14 cellular contexts compared by ENCODE assay signal in genomic region chr14:77142289-77142814, GRCh38. TPM values are rescaled to one million over a fixed set of nuclear protein-coding genes. Genes with fewer than 3 reads are reported as not detected.
A peak's percentile ranks its signal among the peaks of the same experiment; 100 is the strongest.
DNase-seq lines count a peak whose midpoint lies in the region; ATAC-seq, FAIRE-seq and TF ChIP-seq lines count a peak whose summit lies in the region.
"Had no signal": no experiment of that assay in that cellular context is flagged by ENCODE, and none has a peak within 500 bp of the region (broad histone marks: within the 10 kb centered on the region; RNA-seq: fewer than 3 reads in every experiment).

No MANE protein-coding gene starts in this region.

- TF ChIP-seq POLR2A in A549 (IDR thresholded peaks at IDR 0.05; ENCODE audit: low read length): no peak

- H4K8ac ChIP-seq in H9 (replicated peaks; ENCODE audit: insufficient read length, low read depth, low read length): no peak overlapping the region

- H2AK5ac ChIP-seq in H9 (ENCODE audit: insufficient read length, low read length): no peak overlapping the region

- no peak overlapping the region for H4K91ac ChIP-seq in H9 (ENCODE audit: insufficient read length, low read depth, low read length)

- H2AFZ ChIP-seq in H9 (ENCODE audit: low read length): no peak overlapping the region

- no peak overlapping the region for H3K4ac ChIP-seq in H9 (ENCODE audit: low read depth, low read length)

- no peaks in the 10 kb centered on the region for H3K36me3 ChIP-seq in naive thymus-derived CD4-positive, alpha-beta T cell (ENCODE audit: control insufficient read depth in 2 of 3, insufficient read depth in 3 of 3, low read length in 3 of 3)
- H3K36me3 ChIP-seq: prostate gland, suprapubic skin had no signal

- ATAC-seq in A549: no peak
- ATAC-seq in naive thymus-derived CD4-positive, alpha-beta T cell: no peak

- TF ChIP-seq EP300 in A549 (IDR thresholded peaks at IDR 0.05): no peak

- H3K4me1 ChIP-seq in A549 (peaks cover 9% of the 10 kb centered on the region), H9 (ENCODE audit: insufficient read depth, low read length) (peaks cover 30% of the 10 kb centered on the region; the same call in 1 of the 2 replicates)
- peaks cover 0 to 4% of the 10 kb centered on the region in 2 donors for H3K4me1 ChIP-seq in naive thymus-derived CD4-positive, alpha-beta T cell (ENCODE audit: control insufficient read depth in 2 of 2, insufficient read depth in 2 of 2, low read length in 2 of 2)

- H3K14ac ChIP-seq in H9 (ENCODE audit: insufficient read depth, low read length): no peak overlapping the region

- TF ChIP-seq RAD21 in A549 (conservative IDR thresholded peaks at IDR 0.05 in 1 of 2, IDR thresholded peaks at IDR 0.05 in 1 of 2): no peak

- H3K27ac ChIP-seq in A549: no peak overlapping the region
- no peak overlapping the region for H3K27ac ChIP-seq in H9 (ENCODE audit: insufficient read length, low read depth, low read length)
- no peak overlapping the region for H3K27ac ChIP-seq in naive thymus-derived CD4-positive, alpha-beta T cell (ENCODE audit: low read depth, low read length)
- H3K27ac ChIP-seq: prostate gland, suprapubic skin had no signal

- H2BK20ac ChIP-seq in H9 (ENCODE audit: low read depth, low read length, poor library complexity, severe bottlenecking): no peak overlapping the region

- no peak overlapping the region for H3K18ac ChIP-seq in H9 (ENCODE audit: insufficient read length, low read depth, low read length)

- 72% methylated on average over 4 of the region's 4 CpGs for WGBS in A549 (ENCODE audit: missing lambda C conversion rate)
- no CpG with 5 or more reads among the region's 4 CpGs for WGBS in H9 (ENCODE audit: extremely low coverage, insufficient read length, low lambda C conversion rate)

- H4K20me1 ChIP-seq in H9 (ENCODE audit: control insufficient read depth, insufficient read depth, insufficient read length): no peaks in the 10 kb centered on the region

- no peak overlapping the region for H3K23ac ChIP-seq in H9 (ENCODE audit: insufficient read length, low read depth, low read length)

- H2BK15ac ChIP-seq in H9 (ENCODE audit: low read depth, low read length): no peak overlapping the region

- peaks cover 2% of the 10 kb centered on the region; the same call in 1 of the 2 replicates for H3K79me2 ChIP-seq in H9 (ENCODE audit: insufficient read depth, low read length)

- H3K4me2 ChIP-seq in A549 (peak overlapping the region; percentile 100; the same call in 1 of the 3 replicates), H9 (ENCODE audit: insufficient read depth, insufficient read length, low read length) (peak overlapping the region; percentile 89)

- no peak overlapping the region for H2BK120ac ChIP-seq in H9 (ENCODE audit: low read depth, low read length, poor library complexity, severe bottlenecking)

- CTCF ChIA-PET in A549 (lab: Yijun Ruan, JAX): interaction anchor here (1.0 to 7.3 kb wide), 18 partner anchors 9 to 410 kb away, joined by 3 to 78 read pairs (median 4); partner anchors contain the start of genes GSTZ1 and POMT2
- CTCF ChIA-PET in naive thymus-derived CD4-positive, alpha-beta T cell (lab: Charles Lee): no interaction called here

- H3K36me3 Mint-ChIP-seq in H9 (ENCODE audit: insufficient read depth in 1 of 3, low read depth in 3 of 3): peaks cover 4 to 17% (median 16%) of the 10 kb centered on the region in 3 experiments
- H3K36me3 Mint-ChIP-seq in naive thymus-derived CD4-positive, alpha-beta T cell: no peaks in the 10 kb centered on the region

- intact Hi-C loops in naive thymus-derived CD4-positive, alpha-beta T cell (cut with micrococcal nuclease): no loop called here
- intact Hi-C loops in head of caudate nucleus (cut with DNase I): no loop called here

- H3K9me3 ChIP-seq in A549 (no peaks in the 10 kb centered on the region), H9 (ENCODE audit: control insufficient read depth, low read depth, low read length) (no peaks in the 10 kb centered on the region)
- H3K9me3 ChIP-seq in naive thymus-derived CD4-positive, alpha-beta T cell (ENCODE audit: control insufficient read depth in 2 of 3, low read length in 3 of 3): no peaks in the 10 kb centered on the region
- H3K9me3 ChIP-seq: prostate gland, suprapubic skin had no signal

- POLR2A ChIA-PET in A549 (lab: Yijun Ruan, JAX): no interaction called here
- POLR2A ChIA-PET in naive thymus-derived CD4-positive, alpha-beta T cell (lab: Charles Lee): no interaction called here

- H3K27me3 Mint-ChIP-seq in H9 (ENCODE audit: low read depth): peaks cover 25% of the 10 kb centered on the region
- H3K27me3 Mint-ChIP-seq in naive thymus-derived CD4-positive, alpha-beta T cell: peaks cover 77 to 84% (median 79%) of the 10 kb centered on the region in 5 donors

- no peak for FAIRE-seq in A549 (lab: Jason Lieb, UNC)

- no peaks in the 10 kb centered on the region for H3K27me3 ChIP-seq in H9 (ENCODE audit: insufficient read depth, low read length)
- peaks cover 0 to 4% of the 10 kb centered on the region in 2 donors for H3K27me3 ChIP-seq in naive thymus-derived CD4-positive, alpha-beta T cell (ENCODE audit: control insufficient read depth in 2 of 2, insufficient read depth in 2 of 2, low read length in 2 of 2)

- no peak for TF ChIP-seq CTCF in A549 (IDR thresholded peaks at IDR 0.05)
- no peak for TF ChIP-seq CTCF in H9 (conservative IDR thresholded peaks at IDR 0.05)

- H3K27ac Mint-ChIP-seq in H9: no peak overlapping the region; a peak in 1 of 7 replicates
- no peak overlapping the region for H3K27ac Mint-ChIP-seq in naive thymus-derived CD4-positive, alpha-beta T cell

- peaks cover 60 to 63% of the 10 kb centered on the region in 2 experiments for H3K4me1 Mint-ChIP-seq in H9
- peaks cover 12 to 26% (median 22%) of the 10 kb centered on the region in 7 donors for H3K4me1 Mint-ChIP-seq in naive thymus-derived CD4-positive, alpha-beta T cell

- H3K4me3 Mint-ChIP-seq in H9: peak overlapping the region; percentile 80 to 98
- peak overlapping the region in 8 of 10 donors; percentile 16 to 81 (median 50) for H3K4me3 Mint-ChIP-seq in naive thymus-derived CD4-positive, alpha-beta T cell

- H3T11ph ChIP-seq in H9 (ENCODE audit: low read length): no peak overlapping the region

- no peak for DNase-seq in A549 (ENCODE audit: low read depth in 1 of 2, low spot score in 1 of 2)
- DNase-seq in H9: no peak
- DNase-seq in cerebellar cortex (ENCODE audit: low spot score): peak; percentile 39
- DNase-seq in naive thymus-derived CD4-positive, alpha-beta T cell: no peak
- no peak for DNase-seq in islet precursor cell
- DNase-seq in epidermal melanocyte (ENCODE audit: insufficient read length, low spot score): no peak
- no peak for DNase-seq in NCI-H187 (lab: John Stamatoyannopoulos, UW)
- no peak for DNase-seq in head of caudate nucleus
- DNase-seq: cortex of kidney, MM.1S had no signal

- no peak overlapping the region for H4K5ac ChIP-seq in H9 (ENCODE audit: insufficient read length, low read depth, low read length)

- H3K79me1 ChIP-seq in H9 (ENCODE audit: insufficient read depth, low read depth, low read length, poor library complexity, severe bottlenecking): no peaks in the 10 kb centered on the region

- no peaks in the 10 kb centered on the region for H3K9me3 Mint-ChIP-seq in H9
- peaks cover 0 to 1% (median 0%) of the 10 kb centered on the region in 11 donors for H3K9me3 Mint-ChIP-seq in naive thymus-derived CD4-positive, alpha-beta T cell

- no peak overlapping the region for H2BK5ac ChIP-seq in H9 (ENCODE audit: insufficient read length, low read length)

- H3K9ac ChIP-seq in H9 (ENCODE audit: extremely low read depth, insufficient read length, low read length): peak overlapping the region; percentile 21

- H3K56ac ChIP-seq in H9 (ENCODE audit: insufficient read length, low read depth, low read length): no peak overlapping the region

- H3K4me3 ChIP-seq in A549: no peak overlapping the region
- H3K4me3 ChIP-seq in naive thymus-derived CD4-positive, alpha-beta T cell (ENCODE audit: low read length): no peak overlapping the region

- H2BK12ac ChIP-seq in H9 (ENCODE audit: insufficient read length, low read depth, low read length): no peak overlapping the region

- H3K23me2 ChIP-seq in H9 (ENCODE audit: insufficient read length, low read depth, low read length, poor library complexity, severe bottlenecking): peaks cover 29% of the 10 kb centered on the region

TF ChIP-seq in A549, 52 proteins besides CTCF, POLR2A, EP300 and RAD21 (continues in another document):
- no peak for TF ChIP-seq HOXA7 (CRISPR knock-in tag; IDR thresholded peaks at IDR 0.05)
- TF ChIP-seq HEYL (CRISPR knock-in tag; IDR thresholded peaks at IDR 0.05): no peak
- TF ChIP-seq RCOR1 (IDR thresholded peaks at IDR 0.05; ENCODE audit: low read depth, low read length): no peak
- no peak for TF ChIP-seq NFE2L2 (conservative IDR thresholded peaks at IDR 0.05; ENCODE audit: low read length)
- TF ChIP-seq TP53 (CRISPR knock-in tag; IDR thresholded peaks at IDR 0.05): no peak

RNA-seq across cellular contexts. Expression of gene ZDHHC22, which starts 0.8 kb away (rescaled TPM):
- polyA plus RNA-seq in A549 (2011; rRNA removed): 0.04 and 0.11 TPM in 2 replicates
- 0.08 and 0.10 TPM in 2 replicates for polyA plus RNA-seq in A549 (2012; cell fraction: cytosol; rRNA removed)
- 0.10 and 0.12 TPM in 2 replicates for polyA plus RNA-seq in A549 (2012; cell fraction: nucleus; rRNA removed)
- polyA plus RNA-seq in A549 (2017; fragmentation: RNase III; extraction: RNeasy Plus Mini Kit Qiagen cat#74134 plus additional on column Dnase treatment): 0.16 to 0.28 TPM (median 0.23 TPM) in 3 replicates
- polyA minus RNA-seq in A549 (2011; rRNA and poly(A)+ RNA removed): 0.08 TPM in 1 of 2 replicates, not detected in the other
- 11.3 and 11.9 TPM in 2 replicates for total RNA-seq in H9 (2021)
- not detected for total RNA-seq in naive thymus-derived CD4-positive, alpha-beta T cell
- not detected for polyA plus RNA-seq in naive thymus-derived CD4-positive, alpha-beta T cell
- total RNA-seq: fibroblast of lung, lung microvascular endothelial cell, suprapubic skin had no signal
- polyA plus RNA-seq: fibroblast of lung had no signal

RNA-seq across cellular contexts. Expression of gene TMEM63C, which starts 39.2 kb away (rescaled TPM):
- polyA plus RNA-seq in A549 (2011; rRNA removed) (0.57 and 0.86 TPM in 2 replicates), A549 (2017; fragmentation: RNase III; extraction: RNeasy Plus Mini Kit Qiagen cat#74134 plus additional on column Dnase treatment) (0.43 to 0.91 TPM (median 0.73 TPM) in 3 replicates)
- 0.26 and 0.40 TPM in 2 replicates for polyA plus RNA-seq in A549 (2012; cell fraction: cytosol; rRNA removed)
- 0.72 and 0.82 TPM in 2 replicates for polyA plus RNA-seq in A549 (2012; cell fraction: nucleus; rRNA removed)
- polyA minus RNA-seq in A549 (2011; rRNA and poly(A)+ RNA removed): 1.2 and 2.1 TPM in 2 replicates
- 1.7 and 2.2 TPM in 2 replicates for total RNA-seq in H9 (2021)
- 1 to 10 TPM in 2 of 5 experiments, under 1 TPM in 3; 0.46 to 4.9 (median 0.80) TPM for total RNA-seq in naive thymus-derived CD4-positive, alpha-beta T cell
- not detected for polyA plus RNA-seq in naive thymus-derived CD4-positive, alpha-beta T cell
- polyA plus RNA-seq: fibroblast of lung had no signal

RNA-seq across cellular contexts. Expression of gene CIPC, which starts 44.3 kb away (rescaled TPM):
- 13.9 and 15.2 TPM in 2 replicates for polyA plus RNA-seq in A549 (2011; rRNA removed)
- 5.2 and 7.2 TPM in 2 replicates for polyA plus RNA-seq in A549 (2012; cell fraction: cytosol; rRNA removed)
- polyA plus RNA-seq in A549 (2012; cell fraction: nucleus; rRNA removed): 3.9 and 5.1 TPM in 2 replicates
- 8.9 to 9.6 TPM (median 8.9 TPM) in 3 replicates for polyA plus RNA-seq in A549 (2017; fragmentation: RNase III; extraction: RNeasy Plus Mini Kit Qiagen cat#74134 plus additional on column Dnase treatment)
- 12.4 and 15.7 TPM in 2 replicates for polyA minus RNA-seq in A549 (2011; rRNA and poly(A)+ RNA removed)
- total RNA-seq in H9 (2021): 22.2 and 23.4 TPM in 2 replicates
- total RNA-seq in naive thymus-derived CD4-positive, alpha-beta T cell: 10 to 100 TPM in 4 of 5 experiments, 1 to 10 TPM in 1; 5.5 to 14.2 (median 12.9) TPM
- 1 to 10 TPM; 4.3 to 8.4 TPM for polyA plus RNA-seq in naive thymus-derived CD4-positive, alpha-beta T cell

Comparison
In these comparisons a context has a peak if more than half of its experiments do, and no peak if none do; other contexts are left out.
1. RNA of gene ZDHHC22, which starts 0.8 kb away (total RNA-seq): 11.3 to 11.9 TPM in H9; not detected in naive thymus-derived CD4-positive, alpha-beta T cell; every median in the first group is over 10 times any median in the second.